In the genomic region with DNA sequence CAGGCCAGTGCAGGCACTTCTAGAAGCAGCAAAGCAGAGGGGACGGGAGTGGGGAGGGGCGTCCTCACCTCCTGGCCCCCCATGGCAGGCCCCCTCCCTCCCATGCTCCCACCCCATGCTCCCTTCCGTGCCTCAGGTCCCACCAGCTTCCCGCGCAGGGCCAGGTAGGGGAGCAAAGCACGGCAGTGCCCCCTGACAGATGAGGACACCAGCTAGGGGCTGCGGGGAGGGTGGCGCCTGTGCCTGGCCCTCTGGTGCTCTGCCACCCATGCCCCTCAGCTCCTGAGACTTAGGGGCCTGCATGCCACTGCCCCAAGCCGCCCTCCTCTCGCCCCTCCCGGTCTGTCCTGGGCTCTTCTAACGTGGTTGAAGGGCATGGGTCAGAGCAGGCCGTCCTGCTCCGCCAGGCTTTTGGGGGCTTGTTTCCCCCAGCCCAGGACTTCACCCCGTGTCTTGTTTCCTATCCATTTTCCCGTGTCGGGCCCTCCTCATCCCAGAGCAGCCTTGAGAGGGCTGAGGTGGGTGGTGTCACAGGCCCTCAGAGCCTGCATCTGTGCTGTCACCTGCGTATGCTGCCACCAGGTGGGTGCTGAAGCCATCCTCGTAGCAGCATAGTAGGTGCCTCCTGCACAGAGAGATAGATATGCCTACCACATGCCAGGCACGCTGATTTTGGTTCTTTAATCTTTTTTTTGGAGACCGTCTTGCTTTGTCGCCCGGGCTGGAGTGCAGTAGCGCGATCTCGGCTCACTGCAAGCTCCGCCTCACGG, we compare ENCODE assay signal across 12 cellular contexts. TPM values are rescaled to one million over a fixed set of nuclear protein-coding genes. Genes with fewer than 3 reads are reported as not detected.
DNase-seq lines count a peak whose midpoint lies in the region; ATAC-seq and TF ChIP-seq lines count a peak whose summit lies in the region.
"Had no signal": no experiment of that assay in that cellular context is flagged by ENCODE, and none has a peak within 500 bp of the region (broad histone marks: within the 10 kb centered on the region; RNA-seq: fewer than 3 reads in every experiment).

No MANE protein-coding gene starts in this region.

- TF ChIP-seq EP300 in Ishikawa (IDR thresholded peaks at IDR 0.05; ENCODE audit: borderline replicate concordance): no peak

- DNase-seq in adipocyte (ENCODE audit: low read depth) (no peak), right cardiac atrium (peak; percentile 14 to 49 (median 47)), LoVo (ENCODE audit: low spot score) (no peak), UCSD-AML1 (lab: John Stamatoyannopoulos, UW; ENCODE audit: unreplicated experiment) (no peak)
- DNase-seq: activated CD4-positive, alpha-beta T cell treated with anti-CD3 and anti-CD28 coated beads, Interleukin-2, amount 50 U/mL, for 4 hours; activated naive CD4-positive, alpha-beta T cell treated with anti-CD3 and anti-CD28 coated beads for 36 hours; naive B cell; NCI-H2107; SHP77 treated with DMSO at 0.1 percent for 48 hours had no signal

- no peak for ATAC-seq in right cardiac atrium
- no peak for ATAC-seq in HG02763 (IDR thresholded peaks at IDR 0.05; ENCODE audit: unreplicated experiment)

- H3K36me3 ChIP-seq in adipocyte (ENCODE audit: control insufficient read depth, insufficient read depth, low read length, severe bottlenecking) (no peaks in the 10 kb centered on the region), stomach smooth muscle (ENCODE audit: control insufficient read depth in 2 of 2, insufficient read depth in 2 of 2, low read length in 2 of 2) (no peaks in the 10 kb centered on the region)

- H3K9ac ChIP-seq in adipocyte (ENCODE audit: low read length): peak overlapping the region; percentile 82
- peak overlapping the region in 1 of 2 donors; percentile 2 for H3K9ac ChIP-seq in stomach smooth muscle (ENCODE audit: low read length in 2 of 2)

- H3K9me3 ChIP-seq in adipocyte (ENCODE audit: control insufficient read depth, low read length): no peaks in the 10 kb centered on the region
- H3K9me3 ChIP-seq in right cardiac atrium (ENCODE audit: control insufficient read depth, low read length): no peaks in the 10 kb centered on the region
- H3K9me3 ChIP-seq in stomach smooth muscle (ENCODE audit: control insufficient read depth in 2 of 2, low read length in 2 of 2): no peaks in the 10 kb centered on the region

- intact Hi-C loops in right cardiac atrium (cut with DNase I): no loop called here

- 64% methylated on average over 28 of the region's 28 CpGs for WGBS in right cardiac atrium

- H3K4me1 ChIP-seq in adipocyte (ENCODE audit: control insufficient read depth, insufficient read depth, low read length) (peaks cover 80% of the 10 kb centered on the region), right cardiac atrium (ENCODE audit: control insufficient read depth, insufficient read depth, low read length) (no peaks in the 10 kb centered on the region), stomach smooth muscle (ENCODE audit: control insufficient read depth, insufficient read depth, low read length) (peaks cover 93% of the 10 kb centered on the region)

- H3K27ac ChIP-seq in right cardiac atrium (ENCODE audit: low read length): peak overlapping the region; percentile 4
- H3K27ac ChIP-seq in stomach smooth muscle (ENCODE audit: low read length): peak overlapping the region; percentile 98

- H3K4me3 ChIP-seq in adipocyte (ENCODE audit: low read length): no peak overlapping the region
- no peak overlapping the region for H3K4me3 ChIP-seq in right cardiac atrium (ENCODE audit: low read length)
- H3K4me3 ChIP-seq in stomach smooth muscle (ENCODE audit: low read length in 2 of 2): no peak overlapping the region

- H3K27me3 ChIP-seq in adipocyte (replicated peaks; ENCODE audit: control insufficient read depth, insufficient read depth, low read length): no peaks in the 10 kb centered on the region
- no peaks in the 10 kb centered on the region for H3K27me3 ChIP-seq in right cardiac atrium (ENCODE audit: control insufficient read depth, insufficient read depth)
- H3K27me3 ChIP-seq in stomach smooth muscle (ENCODE audit: control insufficient read depth in 1 of 2, insufficient read depth in 2 of 2, low read length in 2 of 2): no peaks in the 10 kb centered on the region

- 0 out of 2 replicates have a peak, but pooled peaks have one; percentile 7 for TF ChIP-seq RAD21 in Ishikawa (IDR thresholded peaks at IDR 0.05; ENCODE audit: low read depth)

TF ChIP-seq in Ishikawa, 13 proteins besides CTCF, POLR2A, EP300 and RAD21:
- TF ChIP-seq, protein P1, sequence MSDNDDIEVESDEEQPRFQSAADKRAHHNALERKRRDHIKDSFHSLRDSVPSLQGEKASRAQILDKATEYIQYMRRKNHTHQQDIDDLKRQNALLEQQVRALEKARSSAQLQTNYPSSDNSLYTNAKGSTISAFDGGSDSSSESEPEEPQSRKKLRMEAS (IDR thresholded peaks at IDR 0.05): no peak
- no peak for TF ChIP-seq TEAD4 (IDR thresholded peaks at IDR 0.05)
- TF ChIP-seq FOXM1 (IDR thresholded peaks at IDR 0.05; ENCODE audit: borderline replicate concordance, low read depth): no peak
- no peak for TF ChIP-seq REST (IDR thresholded peaks at IDR 0.05; ENCODE audit: low read depth)
TF ChIP-seq in Ishikawa: peak in this region for 0.

RNA-seq across cellular contexts. Expression of gene TRMT61A, which starts 10.2 kb away (rescaled TPM):
- 1 to 10 TPM; 4.8 to 6.9 (median 6.5) TPM for total RNA-seq in right cardiac atrium
- polyA plus RNA-seq in right cardiac atrium: 6.2 TPM

RNA-seq across cellular contexts. Expression of gene CKB, which starts 16.6 kb away (rescaled TPM):
- 100 to 1,000 TPM; 478 to 697 (median 542) TPM for total RNA-seq in right cardiac atrium
- polyA plus RNA-seq in right cardiac atrium: 843 TPM

RNA-seq across cellular contexts. Expression of gene BAG5, which starts 23.2 kb away (rescaled TPM):
- 10 to 100 TPM; 18.9 to 23.6 (median 19.5) TPM for total RNA-seq in right cardiac atrium
- polyA plus RNA-seq in right cardiac atrium: 7.7 TPM

RNA-seq across cellular contexts. Expression of gene COA8, which starts 23.5 kb away (rescaled TPM):
- total RNA-seq in right cardiac atrium: 10 to 100 TPM; 33.8 to 43.5 (median 41.7) TPM
- polyA plus RNA-seq in right cardiac atrium: 60.8 TPM

Comparison
In these comparisons a context has a peak if more than half of its experiments do, and no peak if none do; other contexts are left out.
1. DNase-seq: peak in right cardiac atrium (3 of 3); none in adipocyte (single experiment), LoVo (single experiment) and UCSD-AML1 (single experiment).